ENCODE assay signal across 18 cellular contexts in genomic region chr2:18704224-18704623, GRCh38.
"Had no signal": no experiment of that assay in that cellular context is flagged by ENCODE, and none has a peak within 500 bp of the region (broad histone marks: within the 10 kb centered on the region; RNA-seq: fewer than 3 reads in every experiment).

No MANE protein-coding gene starts in this region.

- H3K9me3 ChIP-seq: upper lobe of right lung had no signal

- H3K27ac ChIP-seq: foreskin keratinocyte, hepatocyte, upper lobe of right lung, WERI-Rb-1 had no signal

- H3K27me3 ChIP-seq: foreskin keratinocyte, hepatocyte, upper lobe of right lung had no signal

- H3K4me2 ChIP-seq: hepatocyte had no signal

- ATAC-seq: effector memory CD8-positive, alpha-beta T cell; foreskin keratinocyte; left colon; upper lobe of right lung had no signal

- H2AFZ ChIP-seq: hepatocyte had no signal

- H3K4me3 ChIP-seq: hepatocyte, lung, upper lobe of right lung had no signal

- H3K4me1 ChIP-seq: upper lobe of right lung had no signal

- DNase-seq: activated CD4-positive, alpha-beta T cell treated with anti-CD3 and anti-CD28 coated beads, Interleukin-2, amount 50 U/mL, for 48 hours; activated gamma-delta T cell treated with Interleukin-2 at 50 U/mL for 16 hours; dermis blood vessel endothelial cell; effector memory CD8-positive, alpha-beta T cell; foreskin keratinocyte; left colon; midbrain; nucleus accumbens; retina; stimulated activated CD4-positive, alpha-beta T cell treated with anti-CD3 and anti-CD28 coated beads, Interleukin-12 subunit alpha, Interleukin-12 subunit beta, amount 100 ng/mL, for 4 hours; stimulated activated CD4-positive, alpha-beta T cell treated with anti-CD3 and anti-CD28 coated beads, Interleukin-1b, Interleukin-23, amount 100 ng/mL, for 48 hours; stimulated activated CD8-positive, alpha-beta memory T cell treated with anti-CD3 and anti-CD28 coated beads, Interleukin-4, amount 100 ng/mL, for 48 hours; stimulated activated naive CD4-positive, alpha-beta T cell; T1000; upper lobe of right lung; WERI-Rb-1 had no signal

- H3K79me2 ChIP-seq: hepatocyte had no signal

- H3K36me3 ChIP-seq: upper lobe of right lung, WERI-Rb-1 had no signal
